In the genomic region with DNA sequence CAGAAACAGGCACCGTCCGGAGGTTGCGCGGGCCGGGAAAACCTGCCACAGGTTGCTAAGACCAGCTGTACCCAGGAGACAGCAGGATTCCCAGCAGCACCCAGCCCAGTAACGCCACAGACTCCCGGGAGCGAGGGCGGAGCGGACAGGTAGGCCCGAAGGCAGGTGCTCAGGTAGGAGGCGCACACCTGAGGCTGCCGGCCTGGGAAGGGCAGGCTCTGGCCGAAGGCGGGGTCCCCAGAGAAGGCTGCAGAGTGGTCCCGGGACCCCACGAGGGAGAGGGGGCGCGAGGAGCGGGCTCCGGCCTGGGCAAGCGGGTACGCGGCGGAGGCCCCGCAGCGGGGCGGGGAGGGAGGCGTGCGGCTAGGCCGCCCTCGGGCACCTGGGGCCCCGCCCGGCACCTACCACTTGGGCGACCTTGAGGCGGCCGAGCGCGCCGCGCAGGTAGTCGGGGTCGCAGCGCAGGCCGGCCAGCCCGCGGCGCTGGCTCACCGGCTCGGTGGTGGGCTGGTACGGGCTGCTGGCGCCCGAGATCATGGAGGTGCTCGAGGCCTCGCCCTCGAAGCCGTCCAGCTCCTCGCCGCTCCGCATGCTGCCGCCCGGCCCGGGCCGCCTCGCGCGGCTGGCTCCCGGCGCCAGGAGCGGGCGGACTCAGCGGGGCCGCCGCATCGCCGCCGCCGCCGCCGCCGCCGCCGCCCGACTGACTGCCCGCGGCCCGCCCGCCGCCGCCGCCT, we compare ENCODE assay signal across 8 cellular contexts. TPM values are rescaled to one million over a fixed set of nuclear protein-coding genes. Genes with fewer than 3 reads are reported as not detected.
DNase-seq lines count a peak whose midpoint lies in the region; ATAC-seq and TF ChIP-seq lines count a peak whose summit lies in the region.

No MANE protein-coding gene starts in this region.

- intact Hi-C loops in CD4-positive, alpha-beta memory T cell (cut with micrococcal nuclease), result loop anchor here (2.0 to 5.0 kb wide), 3 partner anchors 33 to 89 kb away; partner anchors contain the start of gene DYNC1LI2

- POLR2A ChIA-PET in CD4-positive, alpha-beta memory T cell (lab: Charles Lee; ENCODE audit: partially characterized antibody), result interaction anchor here (1.2 to 1.6 kb wide), 2 partner anchors 55 to 135 kb away, joined by 3 to 4 read pairs; partner anchors contain the start of genes DYNC1LI2 and NAE1
- POLR2A ChIA-PET in WTC11 (lab: Charles Lee), result no interaction called here

- H4K20me1 ChIP-seq in Karpas-422 (ENCODE audit: insufficient read depth, low read depth, low read length), result no peaks in the 10 kb centered on the region

- no peaks in the 10 kb centered on the region for H3K36me3 ChIP-seq in CD4-positive, alpha-beta memory T cell (ENCODE audit: insufficient read depth, low read length)
- H3K36me3 ChIP-seq in esophagus (ENCODE audit: control insufficient read depth in 2 of 2, insufficient read depth in 2 of 2, low read length in 1 of 2) (no peaks in the 10 kb centered on the region), Karpas-422 (ENCODE audit: insufficient read depth, low read length) (no peaks in the 10 kb centered on the region)

- peak overlapping the region; percentile 27 for H3K27ac ChIP-seq in CD4-positive, alpha-beta memory T cell (ENCODE audit: low read depth, low read length)
- H3K27ac ChIP-seq in esophagus (ENCODE audit: low read depth in 2 of 2, low read length in 1 of 2), result peak overlapping the region; percentile 74 to 89
- no peak overlapping the region for H3K27ac ChIP-seq in Karpas-422 (ENCODE audit: low read length)

- H3K9ac ChIP-seq in Karpas-422 (ENCODE audit: low read length), result no peak overlapping the region

- peak; percentile 62 for ATAC-seq in GM19455 (IDR thresholded peaks at IDR 0.05; ENCODE audit: unreplicated experiment)
- peak; percentile 35 for ATAC-seq in HG03565 (IDR thresholded peaks at IDR 0.05; ENCODE audit: unreplicated experiment)
- ATAC-seq in WTC11, result peak; percentile 35

- H2AFZ ChIP-seq in Karpas-422 (ENCODE audit: low read length), result no peak overlapping the region

- no peaks in the 10 kb centered on the region for H3K9me3 ChIP-seq in CD4-positive, alpha-beta memory T cell (ENCODE audit: control insufficient read depth in 1 of 2, low read length in 2 of 2)
- no peaks in the 10 kb centered on the region for H3K9me3 ChIP-seq in esophagus (ENCODE audit: control insufficient read depth in 2 of 2, insufficient read depth in 1 of 2, low read depth in 1 of 2, low read length in 1 of 2)
- H3K9me3 ChIP-seq in Karpas-422 (ENCODE audit: low read length), result no peaks in the 10 kb centered on the region

- H3K27me3 ChIP-seq in CD4-positive, alpha-beta memory T cell (ENCODE audit: insufficient read depth, low read length), result no peaks in the 10 kb centered on the region
- H3K27me3 ChIP-seq in esophagus (ENCODE audit: control insufficient read depth in 1 of 2, insufficient read depth in 2 of 2, low read length in 2 of 2) (no peaks in the 10 kb centered on the region), Karpas-422 (ENCODE audit: low read length) (no peaks in the 10 kb centered on the region)

- H3K36me3 Mint-ChIP-seq in CD4-positive, alpha-beta memory T cell, result no peaks in the 10 kb centered on the region
- H3K36me3 Mint-ChIP-seq in WTC11 (no peaks in the 10 kb centered on the region), nephron (ENCODE audit: low read depth) (no peaks in the 10 kb centered on the region)

- H3K27ac Mint-ChIP-seq in CD4-positive, alpha-beta memory T cell, result peak overlapping the region in 4 of 7 donors; percentile 23 to 75 (median 59)
- H3K27ac Mint-ChIP-seq in WTC11, result peak overlapping the region; percentile 65; the same call in 1 of the 2 replicates
- peak overlapping the region in 1 of 3 experiments; percentile 63 for H3K27ac Mint-ChIP-seq in nephron

- H3K79me2 ChIP-seq in Karpas-422 (ENCODE audit: low read length), result no peaks in the 10 kb centered on the region

- no peaks in the 10 kb centered on the region for H3K9me3 Mint-ChIP-seq in CD4-positive, alpha-beta memory T cell
- no peaks in the 10 kb centered on the region for H3K9me3 Mint-ChIP-seq in WTC11
- no peaks in the 10 kb centered on the region for H3K9me3 Mint-ChIP-seq in nephron

- CTCF ChIA-PET in CD4-positive, alpha-beta memory T cell (lab: Charles Lee; ENCODE audit: partially characterized antibody), result interaction anchor here (1.4 to 2.3 kb wide), 2 partner anchors 11 to 88 kb away, joined by 3 to 6 read pairs; no protein-coding TSS in a partner anchor
- CTCF ChIA-PET in WTC11 (lab: Charles Lee), result interaction anchor here (0.6 to 2.4 kb wide), 13 partner anchors 18 to 233 kb away, joined by 3 to 11 read pairs (median 5); partner anchors contain the start of genes DYNC1LI2 and NAE1

- H3K9me2 ChIP-seq in Karpas-422 (replicated peaks; ENCODE audit: insufficient read depth, low read length), result no peaks in the 10 kb centered on the region

- H3K4me1 Mint-ChIP-seq in CD4-positive, alpha-beta memory T cell, result peaks cover 5 to 20% (median 12%) of the 10 kb centered on the region in 4 donors
- H3K4me1 Mint-ChIP-seq in WTC11 (peaks cover 45% of the 10 kb centered on the region), nephron (peaks cover 9% of the 10 kb centered on the region)

- H3K4me3 Mint-ChIP-seq in CD4-positive, alpha-beta memory T cell, result peak overlapping the region; percentile 70 to 82 (median 78)
- H3K4me3 Mint-ChIP-seq in WTC11 (peak overlapping the region; percentile 78), nephron (peak overlapping the region; percentile 86 to 90 (median 89))

- peaks cover 0 to 5% of the 10 kb centered on the region in 2 donors for H3K27me3 Mint-ChIP-seq in CD4-positive, alpha-beta memory T cell
- H3K27me3 Mint-ChIP-seq in WTC11 (ENCODE audit: low read depth) (peaks cover 9% of the 10 kb centered on the region), nephron (ENCODE audit: low read depth) (peaks cover 22% of the 10 kb centered on the region)

- no peak for TF ChIP-seq CTCF in WTC11 (IDR thresholded peaks at IDR 0.05)
- no peak for TF ChIP-seq CTCF in nephron (IDR thresholded peaks at IDR 0.05; ENCODE audit: unreplicated experiment in 3 of 3)

- peaks cover 8% of the 10 kb centered on the region for H3K4me1 ChIP-seq in CD4-positive, alpha-beta memory T cell (ENCODE audit: insufficient read depth, low read length)
- H3K4me1 ChIP-seq in esophagus (ENCODE audit: control insufficient read depth in 2 of 2, insufficient read depth in 2 of 2, low read length in 1 of 2) (peaks cover 0 to 5% of the 10 kb centered on the region in 2 donors), Karpas-422 (ENCODE audit: low read length) (peaks cover 4% of the 10 kb centered on the region)

- peak overlapping the region in 1 of 2 donors; percentile 52 for H3K4me3 ChIP-seq in CD4-positive, alpha-beta memory T cell (ENCODE audit: low read length in 2 of 2)
- H3K4me3 ChIP-seq in esophagus (ENCODE audit: low read depth in 1 of 2, low read length in 2 of 2) (peak overlapping the region; percentile 61 to 66), Karpas-422 (ENCODE audit: low read length) (no peak overlapping the region)

- no peak overlapping the region for H3K4me2 ChIP-seq in Karpas-422 (ENCODE audit: low read depth, low read length, poor library complexity, severe bottlenecking)

- peak in 2 of 5 donors; percentile 3 to 24 for DNase-seq in CD4-positive, alpha-beta memory T cell
- DNase-seq in WTC11 (ENCODE audit: low spot score) (peak; percentile 61), Karpas-422 (no peak), kidney glomerular epithelial cell (lab: John Stamatoyannopoulos, UW) (no peak)

- WGBS in esophagus, 2 donors, result 2% methylated on average over 67 to 91 of the region's 91 CpGs

TF ChIP-seq in WTC11, 78 proteins besides CTCF, POLR2A, EP300 and RAD21 (continues in another document):
- TF ChIP-seq FOXP1 (CRISPR knock-in tag; IDR thresholded peaks at IDR 0.05; ENCODE audit: borderline replicate concordance), result no peak; the same call in 1 of the 2 replicates
- TF ChIP-seq, protein P1, sequence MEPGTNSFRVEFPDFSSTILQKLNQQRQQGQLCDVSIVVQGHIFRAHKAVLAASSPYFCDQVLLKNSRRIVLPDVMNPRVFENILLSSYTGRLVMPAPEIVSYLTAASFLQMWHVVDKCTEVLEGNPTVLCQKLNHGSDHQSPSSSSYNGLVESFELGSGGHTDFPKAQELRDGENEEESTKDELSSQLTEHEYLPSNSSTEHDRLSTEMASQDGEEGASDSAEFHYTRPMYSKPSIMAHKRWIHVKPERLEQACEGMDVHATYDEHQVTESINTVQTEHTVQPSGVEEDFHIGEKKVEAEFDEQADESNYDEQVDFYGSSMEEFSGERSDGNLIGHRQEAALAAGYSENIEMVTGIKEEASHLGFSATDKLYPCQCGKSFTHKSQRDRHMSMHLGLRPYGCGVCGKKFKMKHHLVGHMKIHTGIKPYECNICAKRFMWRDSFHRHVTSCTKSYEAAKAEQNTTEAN (CRISPR knock-in tag; IDR thresholded peaks at IDR 0.05), result no peak
- no peak for TF ChIP-seq USF1 (CRISPR knock-in tag; IDR thresholded peaks at IDR 0.05)
- TF ChIP-seq EMX1 (CRISPR knock-in tag; IDR thresholded peaks at IDR 0.05), result no peak

RNA-seq across cellular contexts. Expression of gene CMTM4, which starts 0.4 kb away (rescaled TPM):
- total RNA-seq in CD4-positive, alpha-beta memory T cell, result 1 to 10 TPM; 2.0 to 2.2 TPM
- polyA plus RNA-seq in CD4-positive, alpha-beta memory T cell, result under 1 TPM in 1 of 2 donors, not detected in 1; 0.21 TPM
- 56.2 to 60.6 TPM (median 58.5 TPM) in 3 replicates for total RNA-seq in WTC11 (2021)
- polyA plus RNA-seq in esophagus, result 1 to 10 TPM; 5.1 to 7.3 TPM
- 0.25 and 0.71 TPM in 2 replicates for total RNA-seq in Karpas-422 (2014; rRNA removed; shearing (Covaris generic); ENCODE audit: low replicate concordance)

RNA-seq across cellular contexts. Expression of gene DYNC1LI2, which starts 55.3 kb away (rescaled TPM):
- 10 to 100 TPM; 73.2 to 78.1 TPM for total RNA-seq in CD4-positive, alpha-beta memory T cell
- 10 to 100 TPM; 16.0 to 32.9 TPM for polyA plus RNA-seq in CD4-positive, alpha-beta memory T cell
- total RNA-seq in WTC11 (2021), result 82.7 to 89.8 TPM (median 89.7 TPM) in 3 replicates
- 10 to 100 TPM; 34.5 to 41.3 TPM for polyA plus RNA-seq in esophagus
- total RNA-seq in Karpas-422 (2014; rRNA removed; shearing (Covaris generic); ENCODE audit: low replicate concordance), result 56.7 and 68.5 TPM in 2 replicates

Comparison
In these comparisons a context has a peak if more than half of its experiments do, and no peak if none do; other contexts are left out.
1. RNA of gene CMTM4, which starts 0.4 kb away (total RNA-seq): 56.2 to 60.6 TPM in WTC11; 2.0 to 2.2 TPM in CD4-positive, alpha-beta memory T cell and 0.25 to 0.71 TPM in Karpas-422; every median in the first group is over 10 times any median in the second.
2. Peak in every context shown above with its lines, with median percentiles within 50 percentile points of each other: H3K4me3 Mint-ChIP-seq and ATAC-seq.